Comparison of ENCODE assay signal across 9 cellular contexts in genomic region chr11:78039391-78039918, GRCh38. TPM values are rescaled to one million over a fixed set of nuclear protein-coding genes. Genes with fewer than 3 reads are reported as not detected.
A peak's percentile ranks its signal among the peaks of the same experiment; 100 is the strongest.
DNase-seq lines count a peak whose midpoint lies in the region; ATAC-seq and TF ChIP-seq lines count a peak whose summit lies in the region.
"Had no signal": no experiment of that assay in that cellular context is flagged by ENCODE, and none has a peak within 500 bp of the region (broad histone marks: within the 10 kb centered on the region; RNA-seq: fewer than 3 reads in every experiment).

No MANE protein-coding gene starts in this region.

- no peak overlapping the region for H3K4ac ChIP-seq in mesendoderm (ENCODE audit: low read depth, low read length)

- intact Hi-C loops in OCI-LY7 (cut with micrococcal nuclease; ENCODE audit: unreplicated experiment), result no loop called here

- no peak overlapping the region for H3K56ac ChIP-seq in mesendoderm (ENCODE audit: low read length)

- H3K4me3 ChIP-seq in OCI-LY7 (ENCODE audit: low read depth, low read length, poor library complexity, severe bottlenecking) (no peak overlapping the region), duodenal mucosa (ENCODE audit: low read depth in 1 of 2, low read length in 2 of 2) (peak overlapping the region; percentile 41 to 50), smooth muscle cell (no peak overlapping the region), mesendoderm (ENCODE audit: low read length) (no peak overlapping the region)
- H3K4me3 ChIP-seq: mucosa of descending colon had no signal

- H3K9ac ChIP-seq in duodenal mucosa (ENCODE audit: low read depth in 1 of 2, low read length in 2 of 2) (peak overlapping the region; percentile 46 to 60), smooth muscle cell (ENCODE audit: low read depth) (no peak overlapping the region), mesendoderm (ENCODE audit: low read length) (no peak overlapping the region)

- H2AK5ac ChIP-seq in mesendoderm (ENCODE audit: low read length), result no peak overlapping the region

- no peak overlapping the region for H4K8ac ChIP-seq in mesendoderm (ENCODE audit: low read depth, low read length)

- no peak overlapping the region for H3K18ac ChIP-seq in mesendoderm (ENCODE audit: low read length)

- WGBS in smooth muscle cell (ENCODE audit: low lambda C conversion rate), result 95% methylated on average over 4 of the region's 4 CpGs
- WGBS in mesendoderm (ENCODE audit: extremely low coverage, insufficient coverage, low lambda C conversion rate), result no CpG with 5 or more reads among the region's 4 CpGs

- H3F3A ChIP-seq in smooth muscle cell (ENCODE audit: low read depth), result no peaks in the 10 kb centered on the region

- H3K79me1 ChIP-seq in mesendoderm (ENCODE audit: low read length), result no peaks in the 10 kb centered on the region

- DNase-seq in OCI-LY7 (ENCODE audit: low spot score) (no peak), smooth muscle cell (lab: John Stamatoyannopoulos, UW; ENCODE audit: unreplicated experiment) (no peak), mesendoderm (no peak), ureter (ENCODE audit: low spot score) (no peak)

- H3K27me3 ChIP-seq in duodenal mucosa (ENCODE audit: control insufficient read depth in 1 of 2, insufficient read depth in 2 of 2, low read length in 2 of 2) (no peaks in the 10 kb centered on the region), smooth muscle cell (ENCODE audit: low read depth) (no peaks in the 10 kb centered on the region), mesendoderm (ENCODE audit: insufficient read depth, low read length, poor library complexity) (no peaks in the 10 kb centered on the region)

- no peaks in the 10 kb centered on the region for H3K36me3 ChIP-seq in OCI-LY7 (ENCODE audit: insufficient read depth, low read length)
- H3K36me3 ChIP-seq in duodenal mucosa (ENCODE audit: control insufficient read depth in 1 of 2, insufficient read depth in 2 of 2, low read length in 2 of 2), result no peaks in the 10 kb centered on the region
- no peaks in the 10 kb centered on the region for H3K36me3 ChIP-seq in smooth muscle cell (ENCODE audit: low read depth)
- no peaks in the 10 kb centered on the region for H3K36me3 ChIP-seq in mesendoderm (ENCODE audit: control insufficient read depth, insufficient read depth, low read length)

- H3K27ac ChIP-seq in OCI-LY7 (ENCODE audit: low read depth, low read length, poor library complexity, severe bottlenecking), result no peak overlapping the region
- no peak overlapping the region for H3K27ac ChIP-seq in duodenal mucosa (ENCODE audit: low read depth, low read length)
- peak overlapping the region; percentile 99 for H3K27ac ChIP-seq in smooth muscle cell (ENCODE audit: low read depth)
- no peak overlapping the region for H3K27ac ChIP-seq in mesendoderm (ENCODE audit: low read depth, low read length)

- H3K4me1 ChIP-seq in OCI-LY7 (ENCODE audit: insufficient read depth, low read length, poor library complexity, severe bottlenecking) (no peaks in the 10 kb centered on the region), duodenal mucosa (ENCODE audit: control insufficient read depth in 1 of 2, insufficient read depth in 2 of 2, low read length in 2 of 2) (peaks cover 28 to 37% of the 10 kb centered on the region in 2 donors), smooth muscle cell (ENCODE audit: low read depth) (peaks cover 6% of the 10 kb centered on the region), mesendoderm (ENCODE audit: control insufficient read depth, low read depth, low read length) (no peaks in the 10 kb centered on the region)

- TF ChIP-seq CTCF in OCI-LY7 (conservative IDR thresholded peaks at IDR 0.05; ENCODE audit: low read length), result no peak
- TF ChIP-seq CTCF in smooth muscle cell (IDR thresholded peaks at IDR 0.05; ENCODE audit: borderline replicate concordance, insufficient read depth, poor library complexity, severe bottlenecking), result no peak

- H2BK120ac ChIP-seq in mesendoderm (ENCODE audit: low read depth, low read length), result no peak overlapping the region

- H3K9me3 ChIP-seq in OCI-LY7 (ENCODE audit: low read length) (no peaks in the 10 kb centered on the region), duodenal mucosa (ENCODE audit: control insufficient read depth in 1 of 2, low read length in 2 of 2) (no peaks in the 10 kb centered on the region), smooth muscle cell (replicated peaks; ENCODE audit: low read depth) (no peaks in the 10 kb centered on the region)
- H3K9me3 ChIP-seq: mucosa of descending colon had no signal

- H3K9me2 ChIP-seq in OCI-LY7 (ENCODE audit: insufficient read depth, low read length), result no peaks in the 10 kb centered on the region

- H2AFZ ChIP-seq in OCI-LY7 (ENCODE audit: low read length), result peak overlapping the region; percentile 97
- H2AFZ ChIP-seq in smooth muscle cell (ENCODE audit: low read depth), result peak overlapping the region; percentile 97

- H3K4me2 ChIP-seq in OCI-LY7 (ENCODE audit: low read length) (peak overlapping the region; percentile 32; the same call in 1 of the 2 replicates), smooth muscle cell (peak overlapping the region; percentile 84), mesendoderm (ENCODE audit: low read length) (no peak overlapping the region)

- H3K79me2 ChIP-seq in OCI-LY7 (ENCODE audit: insufficient read depth, low read depth, low read length), result no peaks in the 10 kb centered on the region
- no peaks in the 10 kb centered on the region for H3K79me2 ChIP-seq in smooth muscle cell (ENCODE audit: low read depth)
- H3K79me2 ChIP-seq in mesendoderm (ENCODE audit: control insufficient read depth, insufficient read depth, low read length), result no peaks in the 10 kb centered on the region

- no peak overlapping the region for H2BK15ac ChIP-seq in mesendoderm (replicated peaks; ENCODE audit: low read depth)

- ATAC-seq in GM21390 (IDR thresholded peaks at IDR 0.05; ENCODE audit: unreplicated experiment), result peak; percentile 16
- ATAC-seq in HG02870 (IDR thresholded peaks at IDR 0.05; ENCODE audit: unreplicated experiment), result no peak
- ATAC-seq in HG03469 (IDR thresholded peaks at IDR 0.05; ENCODE audit: unreplicated experiment), result no peak

- no peak overlapping the region for H3K23ac ChIP-seq in mesendoderm (ENCODE audit: low read length)

- H4K20me1 ChIP-seq in OCI-LY7 (ENCODE audit: insufficient read depth, low read length), result no peaks in the 10 kb centered on the region
- H4K20me1 ChIP-seq in smooth muscle cell (ENCODE audit: low read depth), result no peaks in the 10 kb centered on the region

- no peak overlapping the region for H4K5ac ChIP-seq in mesendoderm (ENCODE audit: low read length)

- no peak overlapping the region for H2BK5ac ChIP-seq in mesendoderm (ENCODE audit: low read length)

- POLR2A ChIA-PET in OCI-LY7 (lab: Charles Lee), result interaction anchor here (0.6 to 1.0 kb wide), 5 partner anchors 8 to 331 kb away, joined by 3 to 7 read pairs (median 4); no protein-coding TSS in a partner anchor

- BruUV-seq in OCI-LY7 (replicated peaks; lab: Mats Ljungman, UMichigan), result no TSS peak

- CTCF ChIA-PET in OCI-LY7 (lab: Charles Lee; ENCODE audit: unreplicated experiment), result no interaction called here

RNA-seq across cellular contexts. Expression of gene KCTD14, which starts 16.4 kb away (rescaled TPM):
- not detected in 2 replicates for total RNA-seq in OCI-LY7 (2014; rRNA removed; shearing (Covaris generic))
- not detected in 2 replicates for total RNA-seq in OCI-LY7 (2022)
- 0.45 and 1.5 TPM in 2 replicates for total RNA-seq in smooth muscle cell
- polyA plus RNA-seq in smooth muscle cell, result 1.7 and 4.6 TPM in 2 replicates
- polyA plus RNA-seq in mesendoderm (2013, experiment 1 of 2), result 23.6 TPM
- polyA plus RNA-seq in mesendoderm (2013, experiment 2 of 2), result 23.6 TPM
- total RNA-seq in ureter, result 7.6 TPM

RNA-seq across cellular contexts. Expression of gene THRSP, which starts 24.2 kb away (rescaled TPM):
- not detected in 2 replicates for total RNA-seq in OCI-LY7 (2014; rRNA removed; shearing (Covaris generic))
- total RNA-seq in OCI-LY7 (2022) (not detected in 2 replicates), smooth muscle cell (not detected in 2 replicates), ureter (not detected)
- polyA plus RNA-seq in smooth muscle cell, result not detected in 2 replicates
- polyA plus RNA-seq in mesendoderm (2013, experiment 1 of 2), result 0.04 TPM
- not detected for polyA plus RNA-seq in mesendoderm (2013, experiment 2 of 2)

RNA-seq across cellular contexts. Expression of gene NDUFC2, which starts 40.2 kb away (rescaled TPM):
- total RNA-seq in OCI-LY7 (2014; rRNA removed; shearing (Covaris generic)), result 21.6 and 53.3 TPM in 2 replicates
- total RNA-seq in OCI-LY7 (2022) (95.7 and 106 TPM in 2 replicates), smooth muscle cell (135 and 164 TPM in 2 replicates), ureter (146 TPM)
- 472 and 509 TPM in 2 replicates for polyA plus RNA-seq in smooth muscle cell
- polyA plus RNA-seq in mesendoderm (2013, experiment 1 of 2), result 307 TPM
- 298 TPM for polyA plus RNA-seq in mesendoderm (2013, experiment 2 of 2)

RNA-seq across cellular contexts. Expression of gene INTS4, which starts 45.0 kb away (rescaled TPM):
- 50.6 and 57.1 TPM in 2 replicates for total RNA-seq in OCI-LY7 (2014; rRNA removed; shearing (Covaris generic))
- 56.4 and 57.0 TPM in 2 replicates for total RNA-seq in OCI-LY7 (2022)
- 28.9 and 35.7 TPM in 2 replicates for total RNA-seq in smooth muscle cell
- 21.2 and 22.4 TPM in 2 replicates for polyA plus RNA-seq in smooth muscle cell
- polyA plus RNA-seq in mesendoderm (2013, experiment 1 of 2), result 17.7 TPM
- polyA plus RNA-seq in mesendoderm (2013, experiment 2 of 2), result 19.1 TPM
- 38.7 TPM for total RNA-seq in ureter

Comparison
In these comparisons a context has a peak if more than half of its experiments do, and no peak if none do; other contexts are left out.
1. H3K4me3 ChIP-seq: peak in duodenal mucosa (2 of 2); none in OCI-LY7 (single experiment), smooth muscle cell (single experiment) and mesendoderm (single experiment).
2. H3K9ac ChIP-seq: peak in duodenal mucosa (2 of 2); none in smooth muscle cell (single experiment) and mesendoderm (single experiment).